19 cellular contexts compared by ENCODE assay signal in the genomic region with DNA sequence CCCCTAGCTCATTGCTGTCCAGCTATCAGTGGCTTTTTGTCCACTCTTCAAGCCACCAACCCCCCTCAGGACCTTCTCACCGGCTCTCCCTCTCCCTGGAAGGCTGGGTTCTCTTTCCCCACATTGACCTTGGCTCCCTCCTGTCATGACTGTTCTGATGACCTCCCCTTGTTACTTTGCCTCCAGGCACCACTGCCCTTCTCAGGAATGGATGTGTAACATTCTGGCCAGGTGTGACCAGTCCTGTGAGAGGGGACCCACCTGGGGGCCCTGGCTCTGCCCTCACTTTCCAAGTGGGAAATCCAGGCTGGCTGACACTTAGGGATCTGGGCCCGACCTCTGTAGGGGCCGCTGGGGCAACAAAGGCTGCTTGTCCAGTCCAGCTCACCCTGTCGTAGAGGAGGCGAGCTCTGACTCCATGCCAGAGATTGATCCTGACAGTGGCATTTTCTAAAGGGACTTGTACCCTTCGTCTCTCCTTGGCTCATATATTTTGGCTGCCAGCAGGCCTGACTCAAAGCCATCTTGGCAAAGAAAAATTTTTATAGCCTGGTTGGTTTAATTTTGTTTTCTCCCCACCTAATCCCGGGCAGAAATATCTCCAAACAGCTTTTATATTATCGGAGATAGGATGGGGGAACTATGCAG. TPM values are rescaled to one million over a fixed set of nuclear protein-coding genes. Genes with fewer than 3 reads are reported as not detected.
A peak's percentile ranks its signal among the peaks of the same experiment; 100 is the strongest.
DNase-seq lines count a peak whose midpoint lies in the region; ATAC-seq and TF ChIP-seq lines count a peak whose summit lies in the region.
"Had no signal": no experiment of that assay in that cellular context is flagged by ENCODE, and none has a peak within 500 bp of the region (broad histone marks: within the 10 kb centered on the region; RNA-seq: fewer than 3 reads in every experiment).

No MANE protein-coding gene starts in this region.

- H3K4me3 ChIP-seq in PC-9 = no peak overlapping the region
- H3K4me3 ChIP-seq in right lobe of liver = no peak overlapping the region
- H3K4me3 ChIP-seq in sigmoid colon = no peak overlapping the region
- H3K4me3 ChIP-seq: Peyer's patch, testis had no signal

- H3K4me1 ChIP-seq in PC-9 (replicated peaks; ENCODE audit: insufficient read depth) (peaks cover 28% of the 10 kb centered on the region), right lobe of liver (peaks cover 0 to 6% (median 0%) of the 10 kb centered on the region in 4 donors), sigmoid colon (no peaks in the 10 kb centered on the region)
- H3K4me1 ChIP-seq: Peyer's patch, testis had no signal

- BruUV-seq in PC-9 (replicated peaks; lab: Mats Ljungman, UMichigan) = no TSS peak

- no peaks in the 10 kb centered on the region for H3K9me2 ChIP-seq in PC-9 (ENCODE audit: insufficient read depth)

- H3K9me3 ChIP-seq in PC-9 (ENCODE audit: insufficient read depth, low read depth) (no peaks in the 10 kb centered on the region), right lobe of liver (no peaks in the 10 kb centered on the region), sigmoid colon (no peaks in the 10 kb centered on the region)
- H3K9me3 ChIP-seq: neutrophil, Peyer's patch, testis had no signal

- POLR2A ChIA-PET in PC-9 (lab: Charles Lee; ENCODE audit: unreplicated experiment) = interaction anchor here (0.7 to 1.1 kb wide), 2 partner anchors 9 to 17 kb away, joined by 3 to 4 read pairs; no protein-coding TSS in a partner anchor

- peaks cover 19% of the 10 kb centered on the region; the same call in 1 of the 2 replicates for H3F3A ChIP-seq in PC-9 (ENCODE audit: insufficient read depth, low read depth)

- no peaks in the 10 kb centered on the region for H3K27me3 ChIP-seq in PC-9 (ENCODE audit: insufficient read depth, low read depth)
- H3K27me3 ChIP-seq in right lobe of liver = no peaks in the 10 kb centered on the region
- H3K27me3 ChIP-seq in sigmoid colon = no peaks in the 10 kb centered on the region
- H3K27me3 ChIP-seq: neutrophil, Peyer's patch, testis had no signal

- TF ChIP-seq POLR2A in right lobe of liver (IDR thresholded peaks at IDR 0.05) (no peak), sigmoid colon (IDR thresholded peaks at IDR 0.05) (no peak)

- peak overlapping the region; percentile 30; the same call in 1 of the 2 replicates for H2AFZ ChIP-seq in PC-9

- peak overlapping the region; percentile 53 for H3K4me2 ChIP-seq in PC-9

- peaks cover 0 to 4% (median 2%) of the 10 kb centered on the region in 3 donors for H3K27me3 Mint-ChIP-seq in immature natural killer cell (ENCODE audit: low read depth in 3 of 3)
- H3K27me3 Mint-ChIP-seq: CD8-positive, alpha-beta memory T cell had no signal

- intact Hi-C loops in left cardiac atrium (cut with DNase I) = no loop called here
- intact Hi-C loops in Right ventricle myocardium superior (cut with DNase I) = no loop called here
- intact Hi-C loops in PC-9 (cut with micrococcal nuclease; ENCODE audit: unreplicated experiment) = no loop called here
- intact Hi-C loops in right lobe of liver (cut with DNase I) = no loop called here
- intact Hi-C loops in sigmoid colon (cut with DNase I) = no loop called here

- H3K27ac ChIP-seq in PC-9 (peak overlapping the region; percentile 75), right lobe of liver (no peak overlapping the region), sigmoid colon (no peak overlapping the region)
- H3K27ac ChIP-seq: neutrophil, testis had no signal

- H4K20me1 ChIP-seq in PC-9 (ENCODE audit: insufficient read depth) = no peaks in the 10 kb centered on the region

- peak; percentile 20 for DNase-seq in left cardiac atrium
- no peak for DNase-seq in Right ventricle myocardium superior
- peak; percentile 63 to 89 for DNase-seq in PC-9
- peak in 2 of 3 donors; percentile 53 to 59 for DNase-seq in right lobe of liver
- DNase-seq in sigmoid colon = no peak
- no peak for DNase-seq in immature natural killer cell
- DNase-seq in stimulated activated CD4-positive, alpha-beta T cell treated with anti-CD3 and anti-CD28 coated beads, Interleukin-1b, Interleukin-23, amount 100 ng/mL, for 48 hours = no peak
- DNase-seq in COR-L47 (lab: John Stamatoyannopoulos, UW) = no peak
- DNase-seq: activated CD8-positive, alpha-beta memory T cell treated with anti-CD3 and anti-CD28 coated beads for 24 hours; activated effector memory CD4-positive, alpha-beta T cell treated with Interleukin-2 at 50 U/mL for 16 hours; CD8-positive, alpha-beta memory T cell; kidney glomerular epithelial cell; NCI-H1930; NCI-H748 treated with DMSO at 0.1 percent for 48 hours; Peyer's patch; right cardiac atrium; stimulated activated CD4-positive, alpha-beta T cell treated with anti-CD3 and anti-CD28 coated beads, Interleukin-2, amount 100 ng/mL, for 48 hours; testis had no signal

- H3K36me3 ChIP-seq in PC-9 (ENCODE audit: low read depth) (no peaks in the 10 kb centered on the region), right lobe of liver (no peaks in the 10 kb centered on the region), sigmoid colon (no peaks in the 10 kb centered on the region)
- H3K36me3 ChIP-seq: neutrophil, Peyer's patch had no signal

- H3K4me1 Mint-ChIP-seq in immature natural killer cell = peaks cover 7 to 8% of the 10 kb centered on the region in 2 donors

- no peaks in the 10 kb centered on the region for H3K36me3 Mint-ChIP-seq in immature natural killer cell
- H3K36me3 Mint-ChIP-seq: CD8-positive, alpha-beta memory T cell had no signal

- CTCF ChIA-PET in PC-9 (lab: Charles Lee) = no interaction called here

- no peak overlapping the region for H3K4me3 Mint-ChIP-seq in immature natural killer cell
- H3K4me3 Mint-ChIP-seq: CD8-positive, alpha-beta memory T cell had no signal

- WGBS in right lobe of liver (ENCODE audit: insufficient coverage, low coverage, low lambda C conversion rate, missing lambda C conversion rate) = 35% methylated on average over 4 of the region's 8 CpGs
- WGBS in sigmoid colon, 2 donors = 25 to 66% methylated on average over 8 of the region's 8 CpGs

- H3K9me3 Mint-ChIP-seq in immature natural killer cell = peaks cover 0 to 3% (median 0%) of the 10 kb centered on the region in 6 donors
- H3K9me3 Mint-ChIP-seq: CD8-positive, alpha-beta memory T cell had no signal

- H3K27ac Mint-ChIP-seq in immature natural killer cell = no peak overlapping the region
- H3K27ac Mint-ChIP-seq: CD8-positive, alpha-beta memory T cell had no signal

- peak; percentile 37 to 62 for ATAC-seq in left cardiac atrium
- no peak for ATAC-seq in Right ventricle myocardium superior (ENCODE audit: poor library complexity)
- ATAC-seq in right lobe of liver = peak in 3 of 4 donors; percentile 66 to 81 (median 80)

- H3K79me2 ChIP-seq in PC-9 (ENCODE audit: low read depth) = no peaks in the 10 kb centered on the region

- no peak for TF ChIP-seq EP300 in sigmoid colon (IDR thresholded peaks at IDR 0.05)

- no peak for TF ChIP-seq CTCF in PC-9 (conservative IDR thresholded peaks at IDR 0.05)
- no peak for TF ChIP-seq CTCF in right lobe of liver (IDR thresholded peaks at IDR 0.05)
- no peak for TF ChIP-seq CTCF in sigmoid colon (IDR thresholded peaks at IDR 0.05)

RNA-seq across cellular contexts. Expression of gene USP24, which starts 37.9 kb away (rescaled TPM):
- total RNA-seq in left cardiac atrium (10 to 100 TPM; 31.8 to 33.6 TPM), Right ventricle myocardium superior (32.9 TPM), PC-9 (2021) (56.3 and 61.0 TPM in 2 replicates), right lobe of liver (10 to 100 TPM; 19.9 to 28.0 (median 21.9) TPM), sigmoid colon (10 to 100 TPM; 46.4 to 66.2 (median 53.6) TPM)
- polyA plus RNA-seq in sigmoid colon (10 to 100 TPM in 1 of 3 donors, 1 to 10 TPM in 2; 3.6 to 16.4 (median 6.0) TPM), immature natural killer cell (10 to 100 TPM in 1 of 3 donors, 1 to 10 TPM in 2; 3.0 to 10.1 (median 3.7) TPM)

Comparison
In these comparisons a context has a peak if more than half of its experiments do, and no peak if none do; other contexts are left out.
1. DNase-seq: peak in left cardiac atrium (single experiment), PC-9 (2 of 2) and right lobe of liver (2 of 3); none in Right ventricle myocardium superior (single experiment), sigmoid colon (single experiment), immature natural killer cell (0 of 3), stimulated activated CD4-positive, alpha-beta T cell treated with anti-CD3 and anti-CD28 coated beads, Interleukin-1b, Interleukin-23, amount 100 ng/mL, for 48 hours (single experiment) and COR-L47 (single experiment).